ENCODE assay signal across 1 cellular context in the genomic region with DNA sequence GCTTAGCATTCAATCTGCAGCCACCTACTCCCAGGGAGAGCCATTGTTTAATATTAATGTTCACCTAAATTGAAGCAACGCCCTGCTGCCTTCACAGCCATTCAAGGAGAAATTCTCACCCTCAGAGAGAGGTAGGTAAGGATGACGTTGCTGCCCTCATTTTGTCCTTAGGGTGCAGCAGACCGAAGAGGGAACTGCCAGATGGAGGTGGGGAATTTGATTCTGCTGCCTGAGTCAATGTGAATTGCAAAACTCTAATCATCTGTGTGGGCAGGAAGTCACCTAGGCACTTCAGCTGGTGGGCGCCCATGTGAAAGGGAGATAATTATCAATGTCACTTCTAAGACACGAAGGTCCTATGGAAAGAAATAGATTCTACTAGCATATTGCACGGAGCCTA.
TF ChIP-seq lines count a peak whose summit lies in the region.

No MANE protein-coding gene starts in this region.

TF ChIP-seq in GM12878, 131 proteins besides CTCF, POLR2A, EP300 and RAD21:
- TF ChIP-seq CEBPZ (IDR thresholded peaks at IDR 0.05; ENCODE audit: low read depth, low read length) (no peak), IRF4 (IDR thresholded peaks at IDR 0.05; ENCODE audit: low read depth, low read length) (no peak), RB1 (IDR thresholded peaks at IDR 0.05; ENCODE audit: borderline replicate concordance) (no peak), PAX8 (IDR thresholded peaks at IDR 0.05) (no peak), DPF2 (IDR thresholded peaks at IDR 0.05) (no peak), RAD51 (IDR thresholded peaks at IDR 0.05) (no peak), ZNF217 (IDR thresholded peaks at IDR 0.05) (no peak), PAX5 (IDR thresholded peaks at IDR 0.05; ENCODE audit: borderline replicate concordance, low read depth, low read length) (no peak), PRDM15 (CRISPR knock-in tag; IDR thresholded peaks at IDR 0.05) (no peak), GATAD2B (conservative IDR thresholded peaks at IDR 0.05; ENCODE audit: low read depth) (no peak)
- TF ChIP-seq, protein P1, sequence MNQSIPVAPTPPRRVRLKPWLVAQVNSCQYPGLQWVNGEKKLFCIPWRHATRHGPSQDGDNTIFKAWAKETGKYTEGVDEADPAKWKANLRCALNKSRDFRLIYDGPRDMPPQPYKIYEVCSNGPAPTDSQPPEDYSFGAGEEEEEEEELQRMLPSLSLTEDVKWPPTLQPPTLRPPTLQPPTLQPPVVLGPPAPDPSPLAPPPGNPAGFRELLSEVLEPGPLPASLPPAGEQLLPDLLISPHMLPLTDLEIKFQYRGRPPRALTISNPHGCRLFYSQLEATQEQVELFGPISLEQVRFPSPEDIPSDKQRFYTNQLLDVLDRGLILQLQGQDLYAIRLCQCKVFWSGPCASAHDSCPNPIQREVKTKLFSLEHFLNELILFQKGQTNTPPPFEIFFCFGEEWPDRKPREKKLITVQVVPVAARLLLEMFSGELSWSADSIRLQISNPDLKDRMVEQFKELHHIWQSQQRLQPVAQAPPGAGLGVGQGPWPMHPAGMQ (IDR thresholded peaks at IDR 0.05; ENCODE audit: borderline replicate concordance) = no peak
- TF ChIP-seq, protein P2, sequence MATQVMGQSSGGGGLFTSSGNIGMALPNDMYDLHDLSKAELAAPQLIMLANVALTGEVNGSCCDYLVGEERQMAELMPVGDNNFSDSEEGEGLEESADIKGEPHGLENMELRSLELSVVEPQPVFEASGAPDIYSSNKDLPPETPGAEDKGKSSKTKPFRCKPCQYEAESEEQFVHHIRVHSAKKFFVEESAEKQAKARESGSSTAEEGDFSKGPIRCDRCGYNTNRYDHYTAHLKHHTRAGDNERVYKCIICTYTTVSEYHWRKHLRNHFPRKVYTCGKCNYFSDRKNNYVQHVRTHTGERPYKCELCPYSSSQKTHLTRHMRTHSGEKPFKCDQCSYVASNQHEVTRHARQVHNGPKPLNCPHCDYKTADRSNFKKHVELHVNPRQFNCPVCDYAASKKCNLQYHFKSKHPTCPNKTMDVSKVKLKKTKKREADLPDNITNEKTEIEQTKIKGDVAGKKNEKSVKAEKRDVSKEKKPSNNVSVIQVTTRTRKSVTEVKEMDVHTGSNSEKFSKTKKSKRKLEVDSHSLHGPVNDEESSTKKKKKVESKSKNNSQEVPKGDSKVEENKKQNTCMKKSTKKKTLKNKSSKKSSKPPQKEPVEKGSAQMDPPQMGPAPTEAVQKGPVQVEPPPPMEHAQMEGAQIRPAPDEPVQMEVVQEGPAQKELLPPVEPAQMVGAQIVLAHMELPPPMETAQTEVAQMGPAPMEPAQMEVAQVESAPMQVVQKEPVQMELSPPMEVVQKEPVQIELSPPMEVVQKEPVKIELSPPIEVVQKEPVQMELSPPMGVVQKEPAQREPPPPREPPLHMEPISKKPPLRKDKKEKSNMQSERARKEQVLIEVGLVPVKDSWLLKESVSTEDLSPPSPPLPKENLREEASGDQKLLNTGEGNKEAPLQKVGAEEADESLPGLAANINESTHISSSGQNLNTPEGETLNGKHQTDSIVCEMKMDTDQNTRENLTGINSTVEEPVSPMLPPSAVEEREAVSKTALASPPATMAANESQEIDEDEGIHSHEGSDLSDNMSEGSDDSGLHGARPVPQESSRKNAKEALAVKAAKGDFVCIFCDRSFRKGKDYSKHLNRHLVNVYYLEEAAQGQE (IDR thresholded peaks at IDR 0.05; ENCODE audit: low read depth, low read length) = no peak
